In genomic region chr7:93036807-93037206, GRCh38 we compare ENCODE assay signal across 10 cellular contexts.
A peak's percentile ranks its signal among the peaks of the same experiment; 100 is the strongest.
DNase-seq lines count a peak whose midpoint lies in the region; ATAC-seq and TF ChIP-seq lines count a peak whose summit lies in the region.
"Had no signal": no experiment of that assay in that cellular context is flagged by ENCODE, and none has a peak within 500 bp of the region (broad histone marks: within the 10 kb centered on the region; RNA-seq: fewer than 3 reads in every experiment).

No MANE protein-coding gene starts in this region.

- in situ Hi-C loops in GM13977 (cut with MboI; ENCODE audit: low pct_unique_long_range_greater_than_20kb, low sequenced_read_pairs, unreplicated experiment) = no loop called here

- no peak overlapping the region for H3K27ac ChIP-seq in vagina

- peaks cover 3% of the 10 kb centered on the region for H3K36me3 Mint-ChIP-seq in activated naive CD8-positive, alpha-beta T cell
- H3K36me3 Mint-ChIP-seq: naive B cell had no signal

- TF ChIP-seq CTCF in GM13977 (IDR thresholded peaks at IDR 0.05; ENCODE audit: extremely low read depth, insufficient read depth, missing control alignments) (no peak), vagina (IDR thresholded peaks at IDR 0.05) (no peak)

- peak overlapping the region; percentile 72 for H3K27ac Mint-ChIP-seq in activated naive CD8-positive, alpha-beta T cell
- H3K27ac Mint-ChIP-seq: dendritic cell treated with granulocyte-macrophage colony-stimulating factor and Interleukin-4, amounts not matched to agents 40 ng/mL and 50 ng/mL, for 4 days had no signal

- no peaks in the 10 kb centered on the region for H3K9me3 ChIP-seq in vagina

- ATAC-seq in GM19438 (IDR thresholded peaks at IDR 0.05; ENCODE audit: low read depth, unreplicated experiment) (peak; percentile 88), HG03135 (IDR thresholded peaks at IDR 0.05; ENCODE audit: unreplicated experiment) (peak; percentile 89)

- H3K27me3 ChIP-seq in vagina = no peaks in the 10 kb centered on the region

- no peak overlapping the region for H3K4me3 ChIP-seq in vagina

- no peaks in the 10 kb centered on the region for H3K27me3 Mint-ChIP-seq in activated naive CD8-positive, alpha-beta T cell
- H3K27me3 Mint-ChIP-seq: dendritic cell treated with granulocyte-macrophage colony-stimulating factor and Interleukin-4, amounts not matched to agents 40 ng/mL and 50 ng/mL, for 4 days; naive B cell had no signal

- DNase-seq in GM13977 (ENCODE audit: low spot score) (peak; percentile 61), islet precursor cell (no peak), cortex of kidney (lab: John Stamatoyannopoulos, UW) (no peak), vagina (ENCODE audit: extremely low spot score in 2 of 2) (no peak), SW 1271 (lab: John Stamatoyannopoulos, UW) (no peak)
- DNase-seq: naive B cell had no signal

- no peaks in the 10 kb centered on the region for H3K4me1 ChIP-seq in vagina

- H3K36me3 ChIP-seq in vagina = no peaks in the 10 kb centered on the region

- intact Hi-C loops in vagina (cut with DNase I) = no loop called here

- H3K4me3 Mint-ChIP-seq in activated naive CD8-positive, alpha-beta T cell = no peak overlapping the region
- H3K4me3 Mint-ChIP-seq: dendritic cell treated with granulocyte-macrophage colony-stimulating factor and Interleukin-4, amounts not matched to agents 40 ng/mL and 50 ng/mL, for 4 days; naive B cell had no signal

- peaks cover 12% of the 10 kb centered on the region for H3K9me3 Mint-ChIP-seq in activated naive CD8-positive, alpha-beta T cell (ENCODE audit: low read depth)

- H3K4me1 Mint-ChIP-seq in activated naive CD8-positive, alpha-beta T cell (ENCODE audit: low read depth) = peaks cover 17% of the 10 kb centered on the region
- H3K4me1 Mint-ChIP-seq: naive B cell had no signal

- no peak for TF ChIP-seq POLR2A in vagina (IDR thresholded peaks at IDR 0.05)
